In the genomic region with DNA sequence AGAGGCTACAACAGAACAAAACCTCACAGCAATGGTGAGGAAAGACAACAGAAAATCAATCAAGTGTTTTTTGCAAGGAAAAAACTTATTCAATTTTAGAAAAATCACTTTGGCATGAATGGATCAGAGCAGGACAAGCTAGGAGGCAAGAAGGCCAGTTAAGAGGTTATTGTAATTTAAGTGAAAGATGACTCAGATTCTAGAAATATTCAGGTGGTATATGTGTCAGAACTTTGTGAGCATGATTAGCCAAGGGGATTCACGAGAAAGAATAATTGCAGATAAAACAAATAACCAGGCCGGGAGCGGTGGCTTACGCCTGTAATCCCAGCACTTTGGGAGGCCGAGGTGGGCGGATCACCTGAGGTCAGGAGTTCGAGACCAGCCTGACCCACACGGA, we compare ENCODE assay signal across 1 cellular context.
TF ChIP-seq lines count a peak whose summit lies in the region.

No MANE protein-coding gene starts in this region.

TF ChIP-seq in GM12891, 5 proteins besides CTCF, POLR2A, EP300 and RAD21:
- TF ChIP-seq SPI1 (IDR thresholded peaks at IDR 0.05; ENCODE audit: low read depth, low read length) = no peak
- no peak for TF ChIP-seq TAF1 (IDR thresholded peaks at IDR 0.05; ENCODE audit: low read depth, low read length)
- no peak for TF ChIP-seq POLR2AphosphoS5 (IDR thresholded peaks at IDR 0.05; ENCODE audit: low read depth, low read length)
- TF ChIP-seq POU2F2 (IDR thresholded peaks at IDR 0.05; ENCODE audit: low read depth, low read length) = no peak
